ENCODE assay signal across 10 cellular contexts in the genomic region with DNA sequence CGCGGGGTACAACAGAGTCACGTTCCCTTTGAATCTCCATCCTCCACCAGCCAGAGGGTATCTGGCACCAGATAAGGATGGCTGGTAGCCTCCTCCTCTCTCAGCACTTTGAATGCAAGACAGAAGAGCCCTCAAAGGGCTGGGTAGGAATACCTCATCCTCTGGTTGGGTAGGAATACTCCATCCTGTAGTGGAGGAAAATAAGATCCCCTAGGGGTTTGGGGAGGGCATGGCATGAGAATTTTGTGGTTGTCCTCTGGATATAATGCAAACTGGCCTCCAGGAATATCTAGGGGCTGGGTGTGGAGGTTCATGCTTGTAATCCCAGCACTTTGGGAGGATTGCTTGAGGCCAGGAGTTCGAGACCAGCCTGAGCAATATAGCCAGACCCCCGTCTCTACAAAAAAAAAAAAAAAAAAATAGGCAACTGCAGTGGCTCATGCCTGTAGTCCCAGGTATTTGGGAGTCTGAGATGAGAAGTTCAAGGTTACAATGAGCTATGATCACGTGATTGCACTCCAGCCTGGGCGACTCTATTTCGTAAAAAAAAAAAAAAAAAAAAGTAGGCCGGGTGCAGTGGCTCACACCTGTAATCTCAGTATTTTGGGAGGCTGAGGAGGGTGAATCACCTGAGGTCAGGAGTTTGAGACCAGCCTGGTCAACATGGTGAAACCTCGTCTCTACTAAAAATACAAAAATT. TPM values are rescaled to one million over a fixed set of nuclear protein-coding genes. Genes with fewer than 3 reads are reported as not detected.
A peak's percentile ranks its signal among the peaks of the same experiment; 100 is the strongest.
DNase-seq lines count a peak whose midpoint lies in the region; ATAC-seq and TF ChIP-seq lines count a peak whose summit lies in the region.
"Had no signal": no experiment of that assay in that cellular context is flagged by ENCODE, and none has a peak within 500 bp of the region (broad histone marks: within the 10 kb centered on the region; RNA-seq: fewer than 3 reads in every experiment).

No MANE protein-coding gene starts in this region.

- peak overlapping the region; percentile 60 to 100 (median 98) for H3K4me3 ChIP-seq in fibroblast of lung (replicated peaks in 1 of 4; ENCODE audit: control extremely low read depth in 1 of 4, insufficient read depth in 1 of 4, low read depth in 3 of 4, low read length in 4 of 4)

- ATAC-seq in GM18870 (IDR thresholded peaks at IDR 0.05; ENCODE audit: unreplicated experiment) (no peak), HG03520 (IDR thresholded peaks at IDR 0.05; ENCODE audit: unreplicated experiment) (no peak)

- TF ChIP-seq CTCF in fibroblast of lung (conservative IDR thresholded peaks at IDR 0.05 in 1 of 2, IDR thresholded peaks at IDR 0.05 in 1 of 2; ENCODE audit: low read depth in 1 of 2, low read length in 2 of 2) (peak; percentile 4 to 39), progenitor cell of endocrine pancreas (IDR thresholded peaks at IDR 0.05; ENCODE audit: unreplicated experiment) (peak; percentile 28)

- H3K4me1 ChIP-seq in fibroblast of lung (ENCODE audit: control insufficient read depth, extremely low read depth, insufficient read depth, low read length) = peaks cover 39% of the 10 kb centered on the region

- H4K20me1 ChIP-seq in fibroblast of lung (ENCODE audit: control insufficient read depth, extremely low read depth, insufficient read depth, low read length) = peaks cover 3% of the 10 kb centered on the region

- peak overlapping the region; percentile 79 for H3K27ac ChIP-seq in fibroblast of lung (ENCODE audit: insufficient read depth, low read length)

- H3K9ac ChIP-seq in fibroblast of lung (ENCODE audit: insufficient read depth, low read length) = peak overlapping the region; percentile 86

- peaks cover 7% of the 10 kb centered on the region for H3K4me1 Mint-ChIP-seq in progenitor cell of endocrine pancreas (ENCODE audit: low read depth)

- no peaks in the 10 kb centered on the region for H3K9me3 Mint-ChIP-seq in progenitor cell of endocrine pancreas (ENCODE audit: low read depth)

- in situ Hi-C loops in SK-MEL-5 (cut with HindIII; ENCODE audit: low pct_unique_long_range_greater_than_20kb, low sequenced_read_pairs) = no loop called here

- H3K27me3 ChIP-seq in fibroblast of lung (ENCODE audit: control insufficient read depth, insufficient read depth, low read length) = no peaks in the 10 kb centered on the region

- H3K36me3 ChIP-seq in fibroblast of lung (ENCODE audit: control insufficient read depth, insufficient read depth, low read length) = peaks cover 11% of the 10 kb centered on the region

- H3K9me3 ChIP-seq in fibroblast of lung (ENCODE audit: control insufficient read depth, insufficient read depth, low read depth, low read length) = no peaks in the 10 kb centered on the region

- no peaks in the 10 kb centered on the region for H3K36me3 Mint-ChIP-seq in progenitor cell of endocrine pancreas (ENCODE audit: insufficient read depth)

- H3K4me2 ChIP-seq in fibroblast of lung (ENCODE audit: extremely low read depth, insufficient read depth, low read length) = peak overlapping the region; percentile 93

- peaks cover 33% of the 10 kb centered on the region for H3K27me3 Mint-ChIP-seq in progenitor cell of endocrine pancreas

- no peak overlapping the region for H3K27ac Mint-ChIP-seq in progenitor cell of endocrine pancreas

- H2AFZ ChIP-seq in fibroblast of lung (ENCODE audit: low read length) = no peak overlapping the region

- peaks cover 73% of the 10 kb centered on the region for H3K79me2 ChIP-seq in fibroblast of lung (ENCODE audit: control insufficient read depth, insufficient read depth, low read length)

- H3K4me3 Mint-ChIP-seq in progenitor cell of endocrine pancreas (ENCODE audit: low read depth) = no peak overlapping the region

- DNase-seq in DMS114 treated with DMSO at 0.1 percent for 48 hours (lab: John Stamatoyannopoulos, UW; ENCODE audit: unreplicated experiment) (peak; percentile 6), SK-MEL-5 (ENCODE audit: low read depth, low spot score) (peak; percentile 28), fibroblast of lung (ENCODE audit: low read depth in 2 of 2) (peak in 1 of 2 donors; percentile 50), progenitor cell of endocrine pancreas (ENCODE audit: low spot score, unreplicated experiment) (no peak), NCI-H128 (lab: John Stamatoyannopoulos, UW; ENCODE audit: unreplicated experiment) (no peak), NCI-H2171 treated with DMSO at 0.1 percent for 48 hours (lab: John Stamatoyannopoulos, UW) (no peak)
- DNase-seq: activated CD8-positive, alpha-beta memory T cell treated with anti-CD3 and anti-CD28 coated beads, Interleukin-2, amount 50 U/mL, for 48 hours; NCI-H2171 had no signal

RNA-seq across cellular contexts. Expression of a gene that starts 2.7 kb away (rescaled TPM):
- 24.5 and 25.0 TPM in 2 replicates for total RNA-seq in SK-MEL-5 (2014; rRNA removed; shearing (Covaris generic))
- 162 and 191 TPM in 2 replicates for polyA plus RNA-seq in SK-MEL-5 (2015; cell fraction: cytosol; rRNA removed)
- polyA plus RNA-seq in SK-MEL-5 (2015; cell fraction: nucleus; rRNA removed) = 16.1 and 17.3 TPM in 2 replicates
- total RNA-seq in fibroblast of lung = 312 and 436 TPM in 2 replicates
- polyA plus RNA-seq in fibroblast of lung = 685 and 1,130 TPM in 2 replicates
- 1,208 and 1,884 TPM in 2 replicates for polyA plus RNA-seq in fibroblast of lung (2012)
- 1,885 and 3,100 TPM in 2 replicates for polyA minus RNA-seq in fibroblast of lung (ENCODE audit: low replicate concordance)
- total RNA-seq in progenitor cell of endocrine pancreas = 3.6 and 4.3 TPM in 2 replicates

RNA-seq across cellular contexts. Expression of a gene that starts 28.2 kb away (rescaled TPM):
- total RNA-seq in SK-MEL-5 (2014; rRNA removed; shearing (Covaris generic)) = 114 and 117 TPM in 2 replicates
- 102 and 129 TPM in 2 replicates for polyA plus RNA-seq in SK-MEL-5 (2015; cell fraction: cytosol; rRNA removed)
- polyA plus RNA-seq in SK-MEL-5 (2015; cell fraction: nucleus; rRNA removed) = 176 and 249 TPM in 2 replicates
- total RNA-seq in fibroblast of lung (4.9 and 41.6 TPM in 2 replicates), progenitor cell of endocrine pancreas (111 and 114 TPM in 2 replicates)
- 39.2 and 122 TPM in 2 replicates for polyA plus RNA-seq in fibroblast of lung
- polyA plus RNA-seq in fibroblast of lung (2012) = 30.2 and 100 TPM in 2 replicates
- polyA minus RNA-seq in fibroblast of lung (ENCODE audit: low replicate concordance) = 5.8 and 7.9 TPM in 2 replicates

RNA-seq across cellular contexts. Expression of a gene that starts 55.5 kb away (rescaled TPM):
- total RNA-seq in SK-MEL-5 (2014; rRNA removed; shearing (Covaris generic)) = not detected in 2 replicates
- polyA plus RNA-seq in SK-MEL-5 (2015; cell fraction: cytosol; rRNA removed) = not detected in 2 replicates
- polyA plus RNA-seq in SK-MEL-5 (2015; cell fraction: nucleus; rRNA removed) = not detected in 2 replicates
- under 0.01 TPM in 1 of 2 replicates, not detected in the other for total RNA-seq in fibroblast of lung
- polyA plus RNA-seq in fibroblast of lung = 0.01 and 0.05 TPM in 2 replicates
- 0.24 TPM in 1 of 2 replicates, not detected in the other for polyA plus RNA-seq in fibroblast of lung (2012)
- not detected in 2 replicates for polyA minus RNA-seq in fibroblast of lung (ENCODE audit: low replicate concordance)
- total RNA-seq in progenitor cell of endocrine pancreas = not detected in 2 replicates

Comparison
In these comparisons a context has a peak if more than half of its experiments do, and no peak if none do; other contexts are left out.
1. DNase-seq: peak in DMS114 treated with DMSO at 0.1 percent for 48 hours (single experiment) and SK-MEL-5 (single experiment); none in progenitor cell of endocrine pancreas (single experiment), NCI-H128 (single experiment) and NCI-H2171 treated with DMSO at 0.1 percent for 48 hours (single experiment).
2. RNA of a gene that starts 2.7 kb away (total RNA-seq): 312 to 436 TPM in fibroblast of lung; 24.5 to 25.0 TPM in SK-MEL-5 and 3.6 to 4.3 TPM in progenitor cell of endocrine pancreas; every median in the first group is over 10 times any median in the second.